ENCODE assay signal across 11 cellular contexts in the genomic region with DNA sequence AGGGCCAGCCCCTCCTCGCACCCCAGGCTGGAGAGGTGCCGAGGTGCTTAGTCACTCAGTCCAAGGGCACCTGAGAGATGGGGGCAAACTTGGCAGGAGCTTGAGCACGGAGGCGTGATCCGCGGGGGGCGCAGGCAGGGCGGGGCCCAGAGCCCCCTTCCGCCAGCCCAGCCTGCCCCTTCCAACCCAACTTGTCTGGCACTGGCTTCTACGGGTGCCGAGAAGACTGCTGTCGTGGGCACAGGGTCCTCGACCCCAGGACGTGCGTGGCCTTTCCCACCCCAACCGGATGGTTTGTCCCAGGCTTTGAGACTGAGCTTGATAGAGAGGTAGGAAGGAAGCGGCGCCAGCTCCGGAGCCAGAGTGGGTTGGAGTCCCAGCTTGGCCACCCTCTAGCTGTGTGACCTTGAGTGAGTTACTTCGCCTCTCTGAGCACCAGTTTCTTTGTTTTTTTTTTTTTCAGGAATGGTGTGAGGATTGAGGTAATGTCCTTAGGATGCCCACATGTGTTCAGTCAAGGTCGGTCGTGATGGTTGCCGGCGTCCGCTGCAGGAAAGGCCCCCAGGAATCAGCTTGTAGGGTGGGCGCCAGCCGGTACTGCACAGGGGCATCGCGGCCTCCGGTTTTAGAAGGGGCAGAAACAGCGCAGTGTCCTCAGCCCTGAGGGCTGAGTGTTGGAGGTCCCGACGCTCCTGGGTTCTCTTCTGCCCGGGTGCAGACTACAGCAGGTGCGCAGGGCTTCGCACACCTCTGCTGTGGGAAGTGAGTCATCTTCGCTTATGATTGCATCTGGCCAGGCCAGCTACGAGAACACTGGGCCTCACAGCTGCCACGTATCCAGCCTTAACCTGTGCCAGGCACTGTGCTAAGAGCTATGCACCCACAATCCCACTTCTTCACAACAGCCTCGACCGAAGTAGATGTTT. TPM values are rescaled to one million over a fixed set of nuclear protein-coding genes. Genes with fewer than 3 reads are reported as not detected.
DNase-seq lines count a peak whose midpoint lies in the region; ATAC-seq and TF ChIP-seq lines count a peak whose summit lies in the region.
"Had no signal": no experiment of that assay in that cellular context is flagged by ENCODE, and none has a peak within 500 bp of the region (broad histone marks: within the 10 kb centered on the region; RNA-seq: fewer than 3 reads in every experiment).

No MANE protein-coding gene starts in this region.

- POLR2A ChIA-PET in Caco-2 (lab: Charles Lee) = interaction anchor here (0.6 kb wide), 1 partner anchor 8 kb away, joined by 4 read pairs; no protein-coding TSS in a partner anchor

- H3K4me3 ChIP-seq in Caco-2 (ENCODE audit: low read depth, low read length) (no peak overlapping the region), right atrium auricular region (no peak overlapping the region)
- H3K4me3 ChIP-seq: thyroid gland had no signal

- intact Hi-C loops in Caco-2 (cut with micrococcal nuclease; ENCODE audit: unreplicated experiment) = loop anchor here (1.0 to 10.0 kb wide), 3 partner anchors 9 to 329 kb away; partner anchors contain the start of gene SHTN1
- intact Hi-C loops in left colon (cut with DNase I, micrococcal nuclease) = loop anchor here in 1 of 2 donors (10.0 kb wide), 1 partner anchor 362 kb away; no protein-coding TSS in a partner anchor

- H3K4me3 Mint-ChIP-seq in Caco-2 (ENCODE audit: unreplicated experiment) = peak overlapping the region; percentile 39

- peaks cover 18% of the 10 kb centered on the region for H3K4me1 ChIP-seq in Caco-2
- peaks cover 0 to 46% of the 10 kb centered on the region in 2 donors for H3K4me1 ChIP-seq in right atrium auricular region

- H3K27me3 Mint-ChIP-seq in Caco-2 (ENCODE audit: insufficient read depth, unreplicated experiment) = peaks cover 26% of the 10 kb centered on the region

- ATAC-seq in left colon = peak; percentile 27
- ATAC-seq in GM19463 (IDR thresholded peaks at IDR 0.05; ENCODE audit: unreplicated experiment) = no peak

- H3K27ac Mint-ChIP-seq in Caco-2 (ENCODE audit: unreplicated experiment) = no peak overlapping the region

- TF ChIP-seq CTCF in Caco-2 (IDR thresholded peaks at IDR 0.05; ENCODE audit: insufficient read depth in 1 of 2, low read depth in 1 of 2, low read length in 1 of 2, severe bottlenecking in 1 of 2, unreplicated experiment in 1 of 2) (no peak), right atrium auricular region (IDR thresholded peaks at IDR 0.05) (no peak)

- no peaks in the 10 kb centered on the region for H3K36me3 ChIP-seq in Caco-2 (ENCODE audit: control insufficient read depth, insufficient read depth, low read length)
- H3K36me3 ChIP-seq in right atrium auricular region = no peaks in the 10 kb centered on the region
- H3K36me3 ChIP-seq: cardiac muscle cell, thyroid gland had no signal

- BruUV-seq in Caco-2 (replicated peaks; lab: Mats Ljungman, UMichigan) = no TSS peak

- peaks cover 4% of the 10 kb centered on the region for H3K27me3 ChIP-seq in Caco-2 (replicated peaks; ENCODE audit: control insufficient read depth, insufficient read depth, low read length)
- peaks cover 64 to 77% of the 10 kb centered on the region in 2 donors for H3K27me3 ChIP-seq in right atrium auricular region

- CTCF ChIA-PET in Caco-2 (lab: Charles Lee) = interaction anchor here (0.6 to 5.7 kb wide), 13 partner anchors 8 to 538 kb away, joined by 3 to 50 read pairs (median 4); no protein-coding TSS in a partner anchor

- H3K9me3 ChIP-seq in Caco-2 = no peaks in the 10 kb centered on the region
- H3K9me3 ChIP-seq in right atrium auricular region = no peaks in the 10 kb centered on the region
- H3K9me3 ChIP-seq: thyroid gland had no signal

- no peaks in the 10 kb centered on the region for H3K4me1 Mint-ChIP-seq in Caco-2 (ENCODE audit: low read depth, unreplicated experiment)

- DNase-seq in DMS53 (lab: John Stamatoyannopoulos, UW) (peak; percentile 81), DMS53 treated with DMSO at 0.1 percent for 48 hours (lab: John Stamatoyannopoulos, UW; ENCODE audit: unreplicated experiment) (no peak), Caco-2 (no peak), left colon (peak in 1 of 2 donors; percentile 3), right atrium auricular region (ENCODE audit: low spot score) (no peak)
- peak; percentile 4 to 9 for DNase-seq in activated CD4-positive, alpha-beta T cell treated with anti-CD3 and anti-CD28 coated beads, Interleukin-2, amount 50 U/mL, for 48 hours
- DNase-seq in activated effector memory CD4-positive, alpha-beta T cell treated with Interleukin-2 at 50 U/mL for 16 hours = no peak
- DNase-seq: T-helper 9 cell had no signal

- no peaks in the 10 kb centered on the region for H3K36me3 Mint-ChIP-seq in Caco-2 (ENCODE audit: insufficient read depth, unreplicated experiment)

- H3K27ac ChIP-seq in right atrium auricular region = no peak overlapping the region
- H3K27ac ChIP-seq: cardiac muscle cell, thyroid gland had no signal

- H3K9me3 Mint-ChIP-seq in Caco-2 (ENCODE audit: unreplicated experiment) = no peaks in the 10 kb centered on the region

RNA-seq across cellular contexts. Expression of gene VAX1, which starts 28.6 kb away (rescaled TPM):
- not detected in 2 replicates for total RNA-seq in Caco-2 (2022)
- total RNA-seq in left colon = not detected
- not detected for total RNA-seq in right atrium auricular region
- total RNA-seq: cardiac muscle cell, thyroid gland had no signal

RNA-seq across cellular contexts. Expression of gene KCNK18, which starts 30.6 kb away (rescaled TPM):
- total RNA-seq in Caco-2 (2022) = not detected in 2 replicates
- not detected for total RNA-seq in left colon
- total RNA-seq in right atrium auricular region = not detected
- total RNA-seq: cardiac muscle cell, thyroid gland had no signal

Comparison
In these comparisons a context has a peak if more than half of its experiments do, and no peak if none do; other contexts are left out.
1. DNase-seq: peak in DMS53 (single experiment) and activated CD4-positive, alpha-beta T cell treated with anti-CD3 and anti-CD28 coated beads, Interleukin-2, amount 50 U/mL, for 48 hours (2 of 2); none in DMS53 treated with DMSO at 0.1 percent for 48 hours (single experiment), Caco-2 (0 of 2), right atrium auricular region (single experiment) and activated effector memory CD4-positive, alpha-beta T cell treated with Interleukin-2 at 50 U/mL for 16 hours (single experiment).